In the genomic region with DNA sequence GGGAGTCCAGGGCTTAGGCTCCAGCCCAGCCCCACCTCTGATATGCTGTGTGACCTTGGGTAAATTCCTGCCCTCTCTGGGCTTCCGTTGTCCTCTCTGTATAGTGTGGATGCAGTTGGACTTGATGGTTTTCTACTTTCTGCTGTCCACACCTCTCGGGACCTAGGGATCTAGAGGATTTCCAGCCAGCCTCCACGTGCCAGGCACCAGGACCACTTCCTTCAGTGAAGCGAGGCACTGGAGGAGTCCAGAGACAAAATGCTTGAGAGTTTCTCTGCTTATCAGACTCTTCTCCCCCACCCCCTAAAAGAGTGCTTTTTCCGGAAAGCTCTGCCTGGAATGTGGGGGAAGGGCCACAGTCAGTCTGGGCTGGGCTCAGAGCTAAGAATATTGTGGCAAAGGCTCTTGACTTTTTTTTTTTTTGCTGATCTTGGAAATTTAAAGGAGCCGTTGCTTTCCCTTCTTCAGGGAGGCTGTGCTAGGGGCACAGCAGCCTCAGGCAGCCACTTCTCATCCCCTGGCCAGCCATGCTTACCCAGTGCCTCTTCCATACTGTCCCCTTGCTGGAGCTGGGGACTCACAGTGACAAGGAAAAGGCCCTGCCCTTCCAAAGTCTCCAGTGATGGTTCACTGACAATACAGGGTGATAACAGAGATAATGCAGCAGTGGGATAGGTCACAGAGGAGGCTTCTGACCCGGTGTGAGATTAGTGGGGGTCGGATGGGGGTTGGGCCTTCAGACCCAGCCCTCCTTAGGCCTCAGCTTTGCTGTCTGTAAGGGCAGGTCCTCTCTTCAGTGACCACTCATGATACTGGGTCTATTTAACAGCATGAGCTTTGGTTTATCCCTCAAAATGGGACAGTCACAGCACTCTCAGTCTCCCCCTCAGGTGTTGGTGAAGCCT, we compare ENCODE assay signal across 9 cellular contexts. TPM values are rescaled to one million over a fixed set of nuclear protein-coding genes. Genes with fewer than 3 reads are reported as not detected.
A peak's percentile ranks its signal among the peaks of the same experiment; 100 is the strongest.
DNase-seq lines count a peak whose midpoint lies in the region; ATAC-seq and TF ChIP-seq lines count a peak whose summit lies in the region.
"Had no signal": no experiment of that assay in that cellular context is flagged by ENCODE, and none has a peak within 500 bp of the region (broad histone marks: within the 10 kb centered on the region; RNA-seq: fewer than 3 reads in every experiment).

No MANE protein-coding gene starts in this region.

- H3K27ac Mint-ChIP-seq in activated CD4-positive, alpha-beta memory T cell treated with anti-CD3 and anti-CD28 coated beads for 36 hours, result no peak overlapping the region
- H3K27ac Mint-ChIP-seq: IgD-negative memory B cell had no signal

- H3K4me1 Mint-ChIP-seq in activated CD4-positive, alpha-beta memory T cell treated with anti-CD3 and anti-CD28 coated beads for 36 hours (ENCODE audit: low read depth), result peaks cover 22% of the 10 kb centered on the region

- no peaks in the 10 kb centered on the region for H3K27me3 Mint-ChIP-seq in activated CD4-positive, alpha-beta memory T cell treated with anti-CD3 and anti-CD28 coated beads for 36 hours

- no peaks in the 10 kb centered on the region for H3K27me3 ChIP-seq in iPS-20b (ENCODE audit: insufficient read depth, low read length)
- H3K27me3 ChIP-seq in stomach, result no peaks in the 10 kb centered on the region

- peaks cover 21% of the 10 kb centered on the region for H3K4me1 ChIP-seq in iPS-20b (ENCODE audit: insufficient read depth, low read length)
- H3K4me1 ChIP-seq in stomach, result peaks cover 45 to 75% (median 64%) of the 10 kb centered on the region in 4 donors

- H3K36me3 ChIP-seq in iPS-20b (ENCODE audit: insufficient read depth, low read depth, low read length), result 0 out of 2 replicates have a peak, but pooled peaks cover 1% of the 10 kb centered on the region
- no peaks in the 10 kb centered on the region for H3K36me3 ChIP-seq in stomach

- no peaks in the 10 kb centered on the region for H3K36me3 Mint-ChIP-seq in activated CD4-positive, alpha-beta memory T cell treated with anti-CD3 and anti-CD28 coated beads for 36 hours
- H3K36me3 Mint-ChIP-seq: IgD-negative memory B cell had no signal

- H3K27ac ChIP-seq in iPS-20b (ENCODE audit: low read length) (peak overlapping the region; percentile 9), stomach (peak overlapping the region; percentile 40 to 99 (median 99))

- DNase-seq in H4 (ENCODE audit: low spot score) (peak; percentile 90), astrocyte of the spinal cord (ENCODE audit: low read depth, low spot score) (peak; percentile 68), stomach (no peak), NCI-H1092 (lab: John Stamatoyannopoulos, UW) (no peak), HEK293T (ENCODE audit: extremely low spot score) (no peak)
- DNase-seq in activated CD4-positive, alpha-beta memory T cell treated with anti-CD3 and anti-CD28 coated beads for 36 hours, result no peak

- TF ChIP-seq EP300 in stomach (IDR thresholded peaks at IDR 0.05), result no peak

- CTCF ChIA-PET in HEK293T (lab: Yijun Ruan, JAX), result interaction anchor here (0.6 kb wide), 1 partner anchor 116 kb away, joined by 3 read pairs; no protein-coding TSS in a partner anchor
- CTCF ChIA-PET in activated CD4-positive, alpha-beta memory T cell treated with anti-CD3 and anti-CD28 coated beads for 36 hours (lab: Charles Lee), result interaction anchor here (0.6 to 2.6 kb wide), 4 partner anchors 13 to 350 kb away, joined by 3 to 5 read pairs (median 3); partner anchors contain the start of gene GDPD5

- H3K9ac ChIP-seq in iPS-20b (ENCODE audit: low read depth, low read length), result peak overlapping the region; percentile 9; the same call in 1 of the 2 replicates

- H3K4me3 ChIP-seq in astrocyte of the spinal cord (ENCODE audit: low read depth, low read length) (no peak overlapping the region), iPS-20b (ENCODE audit: low read length) (no peak overlapping the region), stomach (peak overlapping the region in 1 of 4 donors; percentile 6)

- no peak for TF ChIP-seq POLR2A in stomach (IDR thresholded peaks at IDR 0.05)

- intact Hi-C loops in stomach (cut with DNase I; ENCODE audit: low total_unique reads), result no loop called here
- intact Hi-C loops in activated CD4-positive, alpha-beta memory T cell treated with anti-CD3 and anti-CD28 coated beads for 36 hours (cut with micrococcal nuclease), result no loop called here

- 7 to 27% (median 20%) methylated on average over 8 of the region's 8 CpGs for WGBS in stomach, 5 donors

- no peak for ATAC-seq in HG03175 (IDR thresholded peaks at IDR 0.05; ENCODE audit: unreplicated experiment)

- H3K4me3 Mint-ChIP-seq in activated CD4-positive, alpha-beta memory T cell treated with anti-CD3 and anti-CD28 coated beads for 36 hours, result no peak overlapping the region

- no peaks in the 10 kb centered on the region for H3K9me3 ChIP-seq in iPS-20b (ENCODE audit: insufficient read depth, low read depth, low read length)
- no peaks in the 10 kb centered on the region for H3K9me3 ChIP-seq in stomach

- H3K9me3 Mint-ChIP-seq in activated CD4-positive, alpha-beta memory T cell treated with anti-CD3 and anti-CD28 coated beads for 36 hours, result no peaks in the 10 kb centered on the region
- H3K9me3 Mint-ChIP-seq: IgD-negative memory B cell had no signal

- in situ Hi-C loops in astrocyte of the spinal cord (cut with HindIII; ENCODE audit: low sequenced_read_pairs), result no loop called here

- POLR2A ChIA-PET in HEK293T (lab: Yijun Ruan, JAX), result interaction anchor here (0.7 to 1.8 kb wide), 6 partner anchors 10 to 159 kb away, joined by 3 to 10 read pairs (median 4); no protein-coding TSS in a partner anchor
- POLR2A ChIA-PET in activated CD4-positive, alpha-beta memory T cell treated with anti-CD3 and anti-CD28 coated beads for 36 hours (lab: Charles Lee), result no interaction called here

- no peak for TF ChIP-seq CTCF in astrocyte of the spinal cord (IDR thresholded peaks at IDR 0.05; ENCODE audit: low read depth, low read length)
- no peak for TF ChIP-seq CTCF in stomach (IDR thresholded peaks at IDR 0.05)

TF ChIP-seq in HEK293T, 16 proteins besides CTCF, POLR2A, EP300 and RAD21:
- TF ChIP-seq L3MBTL2 (conservative IDR thresholded peaks at IDR 0.05) (no peak), HDGF (IDR thresholded peaks at IDR 0.05; ENCODE audit: borderline replicate concordance) (no peak), SUZ12 (IDR thresholded peaks at IDR 0.05) (no peak), ARNT (IDR thresholded peaks at IDR 0.05) (no peak), FOXA1 (IDR thresholded peaks at IDR 0.05) (no peak), CTBP1 (IDR thresholded peaks at IDR 0.05; ENCODE audit: borderline replicate concordance) (no peak), TARDBP (IDR thresholded peaks at IDR 0.05) (no peak), LEF1 (IDR thresholded peaks at IDR 0.05; ENCODE audit: borderline replicate concordance) (no peak), NFRKB (IDR thresholded peaks at IDR 0.05) (no peak), ZNF384 (IDR thresholded peaks at IDR 0.05) (no peak), FOXM1 (IDR thresholded peaks at IDR 0.05; ENCODE audit: borderline replicate concordance) (no peak), ELF4 (IDR thresholded peaks at IDR 0.05) (no peak), PKNOX1 (IDR thresholded peaks at IDR 0.05) (no peak), BHLHE40 (IDR thresholded peaks at IDR 0.05; ENCODE audit: borderline replicate concordance) (no peak), FOXK2 (IDR thresholded peaks at IDR 0.05) (no peak), SP1 (IDR thresholded peaks at IDR 0.05) (no peak)

RNA-seq across cellular contexts. Expression of gene SERPINH1, which starts 2.9 kb away (rescaled TPM):
- total RNA-seq in H4 (2014; rRNA removed; shearing (Covaris generic)), result 986 and 1,416 TPM in 2 replicates
- 100 to 1,000 TPM in 2 of 5 donors, 10 to 100 TPM in 3; 46.6 to 297 (median 81.0) TPM for total RNA-seq in stomach
- polyA plus RNA-seq in stomach, result 10 to 100 TPM; 15.4 to 46.0 (median 39.0) TPM
- total RNA-seq in activated CD4-positive, alpha-beta memory T cell treated with anti-CD3 and anti-CD28 coated beads for 36 hours, result 10 to 100 TPM; 15.2 to 17.4 TPM

RNA-seq across cellular contexts. Expression of gene GDPD5, which starts 33.5 kb away (rescaled TPM):
- total RNA-seq in H4 (2014; rRNA removed; shearing (Covaris generic)), result 6.8 and 8.0 TPM in 2 replicates
- 10 to 100 TPM in 2 of 5 donors, 1 to 10 TPM in 2, under 1 TPM in 1; 0.58 to 57.6 (median 5.9) TPM for total RNA-seq in stomach
- 1 to 10 TPM; 3.4 to 6.6 (median 3.9) TPM for polyA plus RNA-seq in stomach
- 10 to 100 TPM; 26.5 to 32.0 TPM for total RNA-seq in activated CD4-positive, alpha-beta memory T cell treated with anti-CD3 and anti-CD28 coated beads for 36 hours

Comparison
In these comparisons a context has a peak if more than half of its experiments do, and no peak if none do; other contexts are left out.
1. DNase-seq: peak in H4 (single experiment) and astrocyte of the spinal cord (single experiment); none in stomach (single experiment), NCI-H1092 (single experiment), HEK293T (single experiment) and activated CD4-positive, alpha-beta memory T cell treated with anti-CD3 and anti-CD28 coated beads for 36 hours (single experiment).